21 cellular contexts compared by ENCODE assay signal in the genomic region with DNA sequence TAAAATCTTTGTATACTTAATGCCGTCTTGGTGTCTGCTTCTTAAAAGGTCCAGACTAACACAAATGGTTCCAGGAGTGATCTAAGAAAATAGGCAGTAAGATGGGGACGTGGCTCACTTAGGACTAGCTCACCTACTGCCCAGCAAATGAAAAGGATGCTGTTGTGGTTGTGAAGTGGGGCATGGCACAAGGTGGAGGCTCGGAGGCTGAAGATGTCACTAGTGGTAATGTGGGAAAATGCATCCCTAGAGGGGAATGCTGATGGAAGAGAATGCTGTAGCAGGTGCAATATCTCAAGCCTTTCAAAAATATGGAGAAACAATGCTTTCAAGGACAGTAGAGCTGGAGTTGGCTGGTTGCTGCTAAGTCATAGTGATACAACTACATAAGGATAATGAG. TPM values are rescaled to one million over a fixed set of nuclear protein-coding genes. Genes with fewer than 3 reads are reported as not detected.
DNase-seq lines count a peak whose midpoint lies in the region; ATAC-seq, FAIRE-seq and TF ChIP-seq lines count a peak whose summit lies in the region.
"Had no signal": no experiment of that assay in that cellular context is flagged by ENCODE, and none has a peak within 500 bp of the region (broad histone marks: within the 10 kb centered on the region; RNA-seq: fewer than 3 reads in every experiment).

No MANE protein-coding gene starts in this region.

- intact Hi-C loops in Right ventricle myocardium superior (cut with DNase I), result no loop called here

- no peaks in the 10 kb centered on the region for H3K79me1 ChIP-seq in H1 (ENCODE audit: low read depth, low read length)

- peak overlapping the region; percentile 59 for H3K27ac Mint-ChIP-seq in HFFc6
- H3K27ac Mint-ChIP-seq: CD4-positive, CD25-positive, alpha-beta regulatory T cell; CD8-positive, alpha-beta T cell; GM23338 had no signal

- H2BK120ac ChIP-seq in H1 (replicated peaks; ENCODE audit: low read depth, low read length), result no peak overlapping the region

- H3K9me3 ChIP-seq in cardiac muscle cell (ENCODE audit: low read depth) (no peaks in the 10 kb centered on the region), H1 (ENCODE audit: insufficient read depth in 2 of 2, low read depth in 1 of 2, low read length in 1 of 2) (no peaks in the 10 kb centered on the region), osteoblast (ENCODE audit: low read depth, low read length) (no peaks in the 10 kb centered on the region)
- H3K9me3 ChIP-seq: HAP-1 had no signal

- no peak overlapping the region for H4K91ac ChIP-seq in H1 (replicated peaks; ENCODE audit: insufficient read length, low read length)

- H2BK5ac ChIP-seq in H1 (ENCODE audit: low read depth, low read length), result no peak overlapping the region

- no peak overlapping the region for H4K5ac ChIP-seq in H1 (ENCODE audit: insufficient read length, low read depth, low read length)

- H3K36me3 Mint-ChIP-seq in HFFc6 (ENCODE audit: low read depth), result no peaks in the 10 kb centered on the region
- H3K36me3 Mint-ChIP-seq: CD4-positive, CD25-positive, alpha-beta regulatory T cell; CD8-positive, alpha-beta T cell had no signal

- peaks cover 12% of the 10 kb centered on the region for H3K4me1 Mint-ChIP-seq in HFFc6 (ENCODE audit: low read depth)
- H3K4me1 Mint-ChIP-seq: GM23338 had no signal

- no peaks in the 10 kb centered on the region for H3K23me2 ChIP-seq in H1 (ENCODE audit: low read depth, low read length)

- H3K23ac ChIP-seq in H1 (ENCODE audit: insufficient read length), result peak overlapping the region; percentile 97

- CTCF ChIA-PET in H1 (lab: Charles Lee; ENCODE audit: partially characterized antibody), result interaction anchor here (0.6 kb wide), 1 partner anchor 617 kb away, joined by 3 read pairs; no protein-coding TSS in a partner anchor

- no peak overlapping the region for H2BK12ac ChIP-seq in H1 (ENCODE audit: low read depth, low read length)

- no peak for TF ChIP-seq RAD21 in H1 (IDR thresholded peaks at IDR 0.05 in 1 of 2, conservative IDR thresholded peaks at IDR 0.05 in 1 of 2; ENCODE audit: low read depth in 2 of 2, low read length in 2 of 2)

- no peak overlapping the region for H2BK20ac ChIP-seq in H1 (ENCODE audit: low read length)

- H3K27me3 ChIP-seq in cardiac muscle cell (peaks cover 2% of the 10 kb centered on the region), H1 (replicated peaks in 1 of 4; ENCODE audit: control insufficient read depth in 3 of 4, extremely low read depth in 1 of 4, insufficient read depth in 3 of 4, low read length in 3 of 4) (no peaks in the 10 kb centered on the region), osteoblast (ENCODE audit: insufficient read depth, low read length) (no peaks in the 10 kb centered on the region)

- no peak overlapping the region for H2BK15ac ChIP-seq in H1 (ENCODE audit: low read length)

- no peak overlapping the region for H4K8ac ChIP-seq in H1 (ENCODE audit: extremely low read depth, insufficient read depth, low read length)

- H3K4me1 ChIP-seq in cardiac muscle cell (ENCODE audit: low read depth), result peaks cover 18% of the 10 kb centered on the region
- H3K4me1 ChIP-seq in H1 (replicated peaks in 1 of 4; ENCODE audit: control insufficient read depth in 3 of 4, insufficient read depth in 4 of 4, low read length in 3 of 4), result no peaks in the 10 kb centered on the region
- peaks cover 3% of the 10 kb centered on the region for H3K4me1 ChIP-seq in osteoblast (ENCODE audit: insufficient read depth, low read length)
- H3K4me1 ChIP-seq: HAP-1 had no signal

- TF ChIP-seq POLR2A in H1 (IDR thresholded peaks at IDR 0.05; ENCODE audit: control extremely low read depth in 1 of 2, low read depth in 2 of 2, low read length in 2 of 2), result no peak

- H3K9me3 Mint-ChIP-seq in HFFc6, result no peaks in the 10 kb centered on the region
- H3K9me3 Mint-ChIP-seq: CD8-positive, alpha-beta T cell; GM23338 had no signal

- no peak overlapping the region for H3K18ac ChIP-seq in H1 (ENCODE audit: extremely low read depth, low read length)

- peak overlapping the region; percentile 9; the same call in 1 of the 2 replicates for H3K4me3 Mint-ChIP-seq in HFFc6
- H3K4me3 Mint-ChIP-seq: CD4-positive, CD25-positive, alpha-beta regulatory T cell; CD8-positive, alpha-beta T cell; GM23338 had no signal

- WGBS in H1 (ENCODE audit: extremely low coverage in 1 of 2, insufficient coverage in 1 of 2, insufficient read length in 1 of 2, insufficient replicate concordance in 2 of 2, low coverage in 1 of 2, low lambda C conversion rate in 2 of 2, missing lambda C conversion rate in 1 of 2), 2 experiments, result 76% methylated on average over 3 of the region's 3 CpGs; no CpG with 5 or more reads in 1 of the 2 experiments

- TF ChIP-seq CTCF in cardiac muscle cell (IDR thresholded peaks at IDR 0.05; ENCODE audit: low read depth, low read length) (no peak), HFFc6 (IDR thresholded peaks at IDR 0.05) (no peak; the same call in 1 of the 2 replicates), H1 (IDR thresholded peaks at IDR 0.05; ENCODE audit: control extremely low read depth in 1 of 3, insufficient read depth in 1 of 3, low read depth in 1 of 3, low read length in 3 of 3) (no peak), osteoblast (IDR thresholded peaks at IDR 0.05; ENCODE audit: extremely low read depth, low read depth, low read length) (no peak)

- H3K27ac ChIP-seq in cardiac muscle cell (peak overlapping the region; percentile 11), H1 (ENCODE audit: low read depth, low read length) (no peak overlapping the region), osteoblast (ENCODE audit: low read depth, low read length) (no peak overlapping the region)
- H3K27ac ChIP-seq: 22Rv1, C4-2B had no signal

- H3K36me3 ChIP-seq in cardiac muscle cell (no peaks in the 10 kb centered on the region), H1 (ENCODE audit: control insufficient read depth in 2 of 4, insufficient read depth in 4 of 4, low read length in 3 of 4) (no peaks in the 10 kb centered on the region), osteoblast (ENCODE audit: insufficient read depth, low read length) (no peaks in the 10 kb centered on the region)
- H3K36me3 ChIP-seq: HAP-1 had no signal

- H3K56ac ChIP-seq in H1 (replicated peaks; ENCODE audit: insufficient read length, low read depth, low read length), result no peak overlapping the region

- H4K20me1 ChIP-seq in H1 (replicated peaks in 1 of 2; ENCODE audit: control insufficient read depth in 1 of 2, insufficient read depth in 2 of 2, low read length in 2 of 2) (no peaks in the 10 kb centered on the region), osteoblast (ENCODE audit: insufficient read depth, low read length) (no peaks in the 10 kb centered on the region)

- no peak overlapping the region for H3K4me3 ChIP-seq in cardiac muscle cell
- H3K4me3 ChIP-seq in H1 (ENCODE audit: extremely low read depth in 1 of 4, insufficient read depth in 2 of 4, low read depth in 3 of 4, low read length in 4 of 4), result no peak overlapping the region
- H3K4me3 ChIP-seq in osteoblast (ENCODE audit: insufficient read depth, low read length), result no peak overlapping the region
- H3K4me3 ChIP-seq: GM12878, GM23338, HAP-1 had no signal

- no peak for ATAC-seq in Right ventricle myocardium superior (ENCODE audit: poor library complexity)
- ATAC-seq in stimulated activated naive CD8-positive, alpha-beta T cell treated with anti-CD3 and anti-CD28 coated beads, Interleukin-15, Interleukin-2, amounts not matched to agents 100 U/mL and 50 U/mL, for 24 hours, result no peak
- ATAC-seq: CD8-positive, alpha-beta T cell; GM12878; GM23338 had no signal

- POLR2A ChIA-PET in H1 (lab: Charles Lee; ENCODE audit: partially characterized antibody), result interaction anchor here (2.4 kb wide), 1 partner anchor 13 kb away, joined by 12 read pairs; no protein-coding TSS in a partner anchor

- H2AFZ ChIP-seq in H1 (ENCODE audit: low read length) (no peak overlapping the region), osteoblast (ENCODE audit: low read length) (no peak overlapping the region)

- no peak for FAIRE-seq in H1 (lab: Jason Lieb, UNC)
- FAIRE-seq: A204.1, GM12878, GM19239, H54 had no signal

- no peak overlapping the region for H3K9ac ChIP-seq in H1 (replicated peaks in 1 of 4; ENCODE audit: extremely low read depth in 1 of 4, low read depth in 3 of 4, low read length in 3 of 4)

- DNase-seq in cardiac muscle cell (ENCODE audit: low read depth in 1 of 2, low spot score in 1 of 2) (no peak), Right ventricle myocardium superior (no peak), HFFc6 (no peak), H1 (ENCODE audit: low read depth in 1 of 2, low spot score in 2 of 2) (no peak), osteoblast (ENCODE audit: insufficient read length, low spot score, missing footprints) (peak; percentile 10), NCI-H187 treated with DMSO at 0.1 percent for 48 hours (lab: John Stamatoyannopoulos, UW) (no peak)
- DNase-seq in stimulated activated naive CD8-positive, alpha-beta T cell treated with anti-CD3 and anti-CD28 coated beads, Interleukin-15, Interleukin-2, amounts not matched to agents 100 U/mL and 50 U/mL, for 24 hours, result no peak
- no peak for DNase-seq in activated CD4-positive, alpha-beta T cell treated with anti-CD3 and anti-CD28 coated beads, Interleukin-2, amount 50 U/mL, for 4 hours
- DNase-seq: CD4-positive, CD25-positive, alpha-beta regulatory T cell; CD8-positive, alpha-beta T cell; DMS 273 treated with DMSO at 0.1 percent for 48 hours; DMS79; GDM1 had no signal

- H3K4me2 ChIP-seq in H1 (ENCODE audit: insufficient read depth in 1 of 2, low read depth in 2 of 2, low read length in 2 of 2) (no peak overlapping the region), osteoblast (ENCODE audit: insufficient read depth, low read length) (no peak overlapping the region)
- H3K4me2 ChIP-seq: GM23338 had no signal

- no peaks in the 10 kb centered on the region for H3K79me2 ChIP-seq in H1 (ENCODE audit: control insufficient read depth in 1 of 2, insufficient read depth in 2 of 2, low read length in 2 of 2)
- H3K79me2 ChIP-seq in osteoblast (ENCODE audit: insufficient read depth, low read length), result no peaks in the 10 kb centered on the region

- H3K14ac ChIP-seq in H1 (ENCODE audit: insufficient read length), result no peak overlapping the region

- H3K27me3 Mint-ChIP-seq in HFFc6 (ENCODE audit: insufficient read depth), result no peaks in the 10 kb centered on the region; the same call in 1 of the 2 replicates

- H3K4ac ChIP-seq in H1 (replicated peaks; ENCODE audit: insufficient read length, low read depth, low read length), result no peak overlapping the region

- TF ChIP-seq EP300 in H1 (IDR thresholded peaks at IDR 0.05; ENCODE audit: borderline replicate concordance in 1 of 2, low read depth in 2 of 2, low read length in 2 of 2), result no peak

- H2AK5ac ChIP-seq in H1 (ENCODE audit: low read depth, low read length), result no peak overlapping the region

RNA-seq across cellular contexts. Expression of gene UCK2, which starts 11.3 kb away (rescaled TPM):
- total RNA-seq in cardiac muscle cell (28.3 and 29.6 TPM in 2 replicates), Right ventricle myocardium superior (6.2 TPM), osteoblast (63.9 and 74.2 TPM in 2 replicates)
- polyA plus RNA-seq in cardiac muscle cell (19.0 and 28.2 TPM in 2 replicates), H1 (2011; rRNA removed) (105 and 109 TPM in 2 replicates)
- 10 to 100 TPM; 42.5 to 60.0 (median 52.1) TPM for total RNA-seq in HFFc6 (2021; fragmentation: NEBNext Ultra II Directional; extraction: Animal tissue kit (Norgen Biotek cat#: 25700))
- total RNA-seq in H1 (2021; fragmentation: NEBNext Ultra II Directional; extraction: Animal tissue kit (Norgen Biotek cat#: 25700)), result 102 and 103 TPM in 2 replicates
- 93.3 TPM for polyA plus RNA-seq in H1 (2011; cell fraction: cytosol; rRNA removed)
- 78.4 TPM for polyA plus RNA-seq in H1 (2011; cell fraction: nucleus; rRNA removed)
- 77.5 to 83.9 TPM (median 80.6 TPM) in 4 replicates for polyA plus RNA-seq in H1 (2012, experiment 1 of 2)
- polyA plus RNA-seq in H1 (2012, experiment 2 of 2), result 67.8 TPM
- polyA plus RNA-seq in H1 (2013, experiment 1 of 2), result 69.1 TPM
- polyA plus RNA-seq in H1 (2013, experiment 2 of 2), result 71.6 TPM
- polyA minus RNA-seq in H1 (2011; rRNA and poly(A)+ RNA removed), result 124 and 144 TPM in 2 replicates
- 73.4 TPM for polyA minus RNA-seq in H1 (2011; cell fraction: cytosol; rRNA and poly(A)+ RNA removed)
- 64.7 TPM for polyA minus RNA-seq in H1 (2011; cell fraction: nucleus; rRNA and poly(A)+ RNA removed)

RNA-seq across cellular contexts. Expression of gene TMCO1, which starts 47.5 kb away (rescaled TPM):
- total RNA-seq in cardiac muscle cell (32.5 and 37.6 TPM in 2 replicates), Right ventricle myocardium superior (40.9 TPM), osteoblast (86.0 and 87.6 TPM in 2 replicates)
- polyA plus RNA-seq in cardiac muscle cell (84.7 and 111 TPM in 2 replicates), H1 (2011; rRNA removed) (41.2 and 63.8 TPM in 2 replicates)
- 100 to 1,000 TPM; 134 to 165 (median 137) TPM for total RNA-seq in HFFc6 (2021; fragmentation: NEBNext Ultra II Directional; extraction: Animal tissue kit (Norgen Biotek cat#: 25700))
- 53.1 and 61.6 TPM in 2 replicates for total RNA-seq in H1 (2021; fragmentation: NEBNext Ultra II Directional; extraction: Animal tissue kit (Norgen Biotek cat#: 25700))
- 47.6 TPM for polyA plus RNA-seq in H1 (2011; cell fraction: cytosol; rRNA removed)
- 34.6 TPM for polyA plus RNA-seq in H1 (2011; cell fraction: nucleus; rRNA removed)
- polyA plus RNA-seq in H1 (2012, experiment 1 of 2), result 50.1 to 75.5 TPM (median 70.9 TPM) in 4 replicates
- 23.2 TPM for polyA plus RNA-seq in H1 (2012, experiment 2 of 2)
- 133 TPM for polyA plus RNA-seq in H1 (2013, experiment 1 of 2)
- 182 TPM for polyA plus RNA-seq in H1 (2013, experiment 2 of 2)
- polyA minus RNA-seq in H1 (2011; rRNA and poly(A)+ RNA removed), result 50.4 and 68.7 TPM in 2 replicates
- polyA minus RNA-seq in H1 (2011; cell fraction: cytosol; rRNA and poly(A)+ RNA removed), result 26.8 TPM
- 35.1 TPM for polyA minus RNA-seq in H1 (2011; cell fraction: nucleus; rRNA and poly(A)+ RNA removed)
